Comparison of ENCODE assay signal across 21 cellular contexts in genomic region chr17:80854220-80854619, GRCh38.
"Had no signal": no experiment of that assay in that cellular context is flagged by ENCODE, and none has a peak within 500 bp of the region (broad histone marks: within the 10 kb centered on the region; RNA-seq: fewer than 3 reads in every experiment).

No MANE protein-coding gene starts in this region.

- H3K4me3 Mint-ChIP-seq: memory B cell, T-helper 17 cell, type B pancreatic cell had no signal

- H3K27ac ChIP-seq: coronary artery, esophagus muscularis mucosa, heart left ventricle, thoracic aorta, vagina had no signal

- H3K27me3 Mint-ChIP-seq: memory B cell, T-helper 17 cell, type B pancreatic cell had no signal

- DNase-seq: activated CD4-positive, alpha-beta T cell treated with anti-CD3 and anti-CD28 coated beads, Interleukin-2, amount 50 U/mL, for 1 hour; activated gamma-delta T cell; activated T-cell treated with anti-CD3 and anti-CD28 coated beads, Interleukin-2, amount 50 U/mL, for 72 hours; amniotic stem cell; heart left ventricle; left cardiac atrium; occipital lobe; stimulated activated CD4-positive, alpha-beta T cell treated with anti-CD3 and anti-CD28 coated beads, Interleukin-2, amount 100 ng/mL, for 48 hours; stimulated activated CD8-positive, alpha-beta memory T cell treated with anti-CD3 and anti-CD28 coated beads, Interleukin-4, amount 100 ng/mL, for 48 hours; stimulated activated naive CD4-positive, alpha-beta T cell treated with Interleukin-2 at 50 U/mL for 16 hours; SW 1271; T-helper 17 cell had no signal

- H3K9me3 Mint-ChIP-seq: activated naive CD4-positive, alpha-beta T cell treated with anti-CD3 and anti-CD28 coated beads, Interleukin-2, amount 50 U/mL, for 72 hours; activated T-cell treated with anti-CD3 and anti-CD28 coated beads, Interleukin-2, amount 50 U/mL, for 72 hours; memory B cell; type B pancreatic cell had no signal

- ATAC-seq: activated naive CD4-positive, alpha-beta T cell treated with anti-CD3 and anti-CD28 coated beads, Interleukin-2, amount 50 U/mL, for 72 hours; activated T-cell treated with anti-CD3 and anti-CD28 coated beads, Interleukin-2, amount 50 U/mL, for 72 hours; heart left ventricle; left cardiac atrium; sciatic nerve; T-helper 17 cell had no signal

- H3K4me3 ChIP-seq: coronary artery, esophagus muscularis mucosa, heart left ventricle, smooth muscle cell, thoracic aorta, vagina had no signal

- H3K9me3 ChIP-seq: esophagus muscularis mucosa, heart left ventricle, thoracic aorta, vagina had no signal

- H3K27ac Mint-ChIP-seq: memory B cell, type B pancreatic cell had no signal

- H3K36me3 ChIP-seq: thoracic aorta had no signal

- H3K27me3 ChIP-seq: esophagus muscularis mucosa, heart left ventricle, vagina had no signal

- H3K4me1 Mint-ChIP-seq: memory B cell had no signal
